In the genomic region with DNA sequence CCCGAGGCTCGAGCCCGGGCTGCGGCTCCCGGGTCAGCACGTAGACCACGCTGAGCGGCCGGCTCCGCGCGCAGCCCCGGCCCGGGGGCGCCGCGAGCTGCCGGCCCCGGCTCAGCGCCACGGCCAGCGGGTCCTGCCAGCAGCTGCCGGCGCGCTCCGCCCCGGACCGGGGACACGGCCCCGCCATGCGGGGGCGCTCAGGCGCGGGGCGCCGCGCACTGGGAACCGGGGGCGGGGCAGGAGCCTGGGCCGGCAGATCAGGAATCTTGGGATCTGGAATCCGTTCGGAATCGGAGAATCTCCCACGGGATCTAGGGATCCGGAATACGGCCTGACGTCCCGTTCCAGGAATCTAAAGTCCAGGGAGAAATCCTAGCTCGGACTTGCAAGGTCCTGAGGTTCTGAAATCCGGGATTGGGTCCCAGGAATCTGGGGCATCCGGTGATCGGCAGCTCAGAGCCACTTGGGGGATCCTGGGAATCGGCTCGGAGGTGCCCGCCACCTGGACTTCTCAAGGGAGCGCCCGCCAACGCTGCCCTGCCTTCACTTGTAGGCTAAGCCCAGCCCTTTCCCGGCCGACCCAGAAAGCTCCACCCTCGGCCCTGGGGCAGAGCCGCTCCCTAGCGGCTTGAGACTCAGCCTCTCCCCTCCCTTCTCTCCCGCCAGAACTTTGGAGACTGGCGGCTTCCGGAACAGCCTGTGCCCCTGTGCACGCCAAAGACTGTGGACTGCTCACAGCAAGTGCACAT, we compare ENCODE assay signal across 8 cellular contexts. TPM values are rescaled to one million over a fixed set of nuclear protein-coding genes. Genes with fewer than 3 reads are reported as not detected.
DNase-seq lines count a peak whose midpoint lies in the region; ATAC-seq and TF ChIP-seq lines count a peak whose summit lies in the region.

A gene with protein sequence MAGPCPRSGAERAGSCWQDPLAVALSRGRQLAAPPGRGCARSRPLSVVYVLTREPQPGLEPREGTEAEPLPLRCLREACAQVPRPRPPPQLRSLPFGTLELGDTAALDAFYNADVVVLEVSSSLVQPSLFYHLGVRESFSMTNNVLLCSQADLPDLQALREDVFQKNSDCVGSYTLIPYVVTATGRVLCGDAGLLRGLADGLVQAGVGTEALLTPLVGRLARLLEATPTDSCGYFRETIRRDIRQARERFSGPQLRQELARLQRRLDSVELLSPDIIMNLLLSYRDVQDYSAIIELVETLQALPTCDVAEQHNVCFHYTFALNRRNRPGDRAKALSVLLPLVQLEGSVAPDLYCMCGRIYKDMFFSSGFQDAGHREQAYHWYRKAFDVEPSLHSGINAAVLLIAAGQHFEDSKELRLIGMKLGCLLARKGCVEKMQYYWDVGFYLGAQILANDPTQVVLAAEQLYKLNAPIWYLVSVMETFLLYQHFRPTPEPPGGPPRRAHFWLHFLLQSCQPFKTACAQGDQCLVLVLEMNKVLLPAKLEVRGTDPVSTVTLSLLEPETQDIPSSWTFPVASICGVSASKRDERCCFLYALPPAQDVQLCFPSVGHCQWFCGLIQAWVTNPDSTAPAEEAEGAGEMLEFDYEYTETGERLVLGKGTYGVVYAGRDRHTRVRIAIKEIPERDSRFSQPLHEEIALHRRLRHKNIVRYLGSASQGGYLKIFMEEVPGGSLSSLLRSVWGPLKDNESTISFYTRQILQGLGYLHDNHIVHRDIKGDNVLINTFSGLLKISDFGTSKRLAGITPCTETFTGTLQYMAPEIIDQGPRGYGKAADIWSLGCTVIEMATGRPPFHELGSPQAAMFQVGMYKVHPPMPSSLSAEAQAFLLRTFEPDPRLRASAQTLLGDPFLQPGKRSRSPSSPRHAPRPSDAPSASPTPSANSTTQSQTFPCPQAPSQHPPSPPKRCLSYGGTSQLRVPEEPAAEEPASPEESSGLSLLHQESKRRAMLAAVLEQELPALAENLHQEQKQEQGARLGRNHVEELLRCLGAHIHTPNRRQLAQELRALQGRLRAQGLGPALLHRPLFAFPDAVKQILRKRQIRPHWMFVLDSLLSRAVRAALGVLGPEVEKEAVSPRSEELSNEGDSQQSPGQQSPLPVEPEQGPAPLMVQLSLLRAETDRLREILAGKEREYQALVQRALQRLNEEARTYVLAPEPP (N-terminal part only) (minus strand): TSS at position 551 of the 749 bp plus-strand sequence. CDS start 364 bp downstream, at position 187.

- ATAC-seq in GM21723 (IDR thresholded peaks at IDR 0.05; ENCODE audit: unreplicated experiment): peak; percentile 35

- H3K4me2 ChIP-seq in skeletal muscle satellite cell (ENCODE audit: low read length): peak within 1 kb of the TSS; percentile 92

- H3K9ac ChIP-seq in skeletal muscle satellite cell (ENCODE audit: low read depth, low read length): peak within 1 kb of the TSS; percentile 96

- peak; percentile 31 for DNase-seq in COR-L47 (lab: John Stamatoyannopoulos, UW)
- peak; percentile 55 for DNase-seq in NCI-H1436 treated with DMSO at 0.1 percent for 48 hours (lab: John Stamatoyannopoulos, UW)
- peak; percentile 95 for DNase-seq in chondrocyte (ENCODE audit: low spot score)
- peak; percentile 74 for DNase-seq in iris pigment epithelial cell (ENCODE audit: low read depth)
- no peak for DNase-seq in T-helper 9 cell

- H3K9me3 Mint-ChIP-seq in chondrocyte (ENCODE audit: low read depth): no peaks in the 10 kb centered on the region

- peaks cover 24% of the 10 kb centered on the region for H3K4me1 Mint-ChIP-seq in chondrocyte (ENCODE audit: low read depth)

- TF ChIP-seq CTCF in chondrocyte (IDR thresholded peaks at IDR 0.05): peak; percentile 74

- no peaks in the 10 kb centered on the region for H3K27me3 ChIP-seq in skeletal muscle satellite cell (ENCODE audit: control insufficient read depth, insufficient read depth, low read length)

- H3K4me3 Mint-ChIP-seq in chondrocyte (ENCODE audit: unreplicated experiment): peak within 1 kb of the TSS; percentile 91

- no peaks in the 10 kb centered on the region for H3K27me3 Mint-ChIP-seq in chondrocyte (ENCODE audit: low read depth)

- peaks cover 28% of the 10 kb centered on the region for H3K36me3 ChIP-seq in skeletal muscle satellite cell (ENCODE audit: insufficient read depth, low read length)

- H3K36me3 Mint-ChIP-seq in chondrocyte (ENCODE audit: low read depth): peaks cover 16% of the 10 kb centered on the region

- no peaks in the 10 kb centered on the region for H3K9me3 ChIP-seq in skeletal muscle satellite cell (replicated peaks; ENCODE audit: low read length)

- peaks cover 15% of the 10 kb centered on the region for H3K4me1 ChIP-seq in skeletal muscle satellite cell (ENCODE audit: control insufficient read depth, insufficient read depth, low read length)

- intact Hi-C loops in T-helper 2 cell treated with Interferon-gamma antibody and Interleukin-4, amounts not matched to agents 100 ng/mL and 5 ng/mL, for 36 hours (cut with micrococcal nuclease): no loop called here

- peak within 1 kb of the TSS; percentile 99 for H3K27ac Mint-ChIP-seq in chondrocyte (ENCODE audit: unreplicated experiment)

- H3K4me3 ChIP-seq in skeletal muscle satellite cell (ENCODE audit: low read length): peak within 1 kb of the TSS; percentile 96

RNA-seq across cellular contexts. Expression of the gene that starts here (rescaled TPM):
- total RNA-seq in T-helper 2 cell treated with Interferon-gamma antibody and Interleukin-4, amounts not matched to agents 100 ng/mL and 5 ng/mL, for 36 hours: 9.6 and 12.7 TPM in 2 replicates
- total RNA-seq in chondrocyte: 42.0 to 54.0 TPM (median 50.3 TPM) in 3 replicates
- total RNA-seq in skeletal muscle satellite cell (2012; rRNA removed): 19.3 and 27.1 TPM in 2 replicates
